Comparison of ENCODE assay signal across 8 cellular contexts in the genomic region with DNA sequence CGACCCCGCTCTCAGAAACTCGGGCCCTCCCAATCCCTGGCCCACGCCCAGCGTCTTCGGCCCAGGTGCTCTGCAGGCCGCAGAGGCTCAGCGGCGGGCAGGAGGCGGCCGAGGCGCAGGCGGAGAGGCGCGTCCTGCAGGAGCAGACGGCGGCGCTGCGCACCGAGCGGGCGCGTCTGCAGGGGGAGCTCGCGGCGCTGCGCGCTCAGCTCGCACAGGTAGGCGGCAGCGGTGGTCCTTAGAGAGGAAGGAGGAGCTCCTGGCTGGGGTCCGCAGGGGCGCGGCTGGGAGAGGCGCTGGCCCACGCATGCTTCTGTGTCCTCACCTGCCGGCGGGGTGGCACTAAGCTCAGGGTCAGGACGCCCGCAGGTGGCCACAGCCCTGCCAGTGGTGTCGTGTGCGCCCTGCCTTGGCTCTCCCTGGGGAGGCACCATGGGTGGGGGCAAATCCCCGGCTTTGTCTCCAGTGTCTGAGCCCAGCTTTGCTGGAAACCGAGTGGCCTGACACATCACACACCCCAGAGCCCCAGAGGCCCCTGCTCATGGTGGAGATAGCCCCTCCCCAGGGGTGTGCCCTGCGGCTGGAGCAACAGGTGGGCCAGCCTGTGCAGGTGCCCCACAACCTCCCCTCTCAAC. TPM values are rescaled to one million over a fixed set of nuclear protein-coding genes. Genes with fewer than 3 reads are reported as not detected.
DNase-seq lines count a peak whose midpoint lies in the region; ATAC-seq and TF ChIP-seq lines count a peak whose summit lies in the region.

No MANE protein-coding gene starts in this region.

- peak; percentile 43 to 76 for ATAC-seq in activated CD4-positive, CD25-positive, alpha-beta regulatory T cell treated with anti-CD3 and anti-CD28 coated beads, Interleukin-2, amount 50 U/mL, for 24 hours
- ATAC-seq in body of pancreas (peak; percentile 72), left lobe of liver (peak; percentile 49), GM21526 (IDR thresholded peaks at IDR 0.05; ENCODE audit: low FRiP score, unreplicated experiment) (no peak)

- WGBS in body of pancreas, 2 donors, result 8% methylated on average over 45 of the region's 45 CpGs; no CpG with 5 or more reads in 1 of the 2 donors

- H3K27me3 Mint-ChIP-seq in type B pancreatic cell, result peaks cover 13% of the 10 kb centered on the region

- TF ChIP-seq POLR2A in body of pancreas (IDR thresholded peaks at IDR 0.05), result no peak

- no peak overlapping the region for H3K27ac ChIP-seq in body of pancreas

- H3K9me3 ChIP-seq in body of pancreas, result no peaks in the 10 kb centered on the region

- H3K4me1 Mint-ChIP-seq in type B pancreatic cell (ENCODE audit: unreplicated experiment), result peaks cover 4% of the 10 kb centered on the region

- H3K27me3 ChIP-seq in body of pancreas, result no peaks in the 10 kb centered on the region

- H3K4me3 Mint-ChIP-seq in type B pancreatic cell, result no peak overlapping the region

- DNase-seq in activated CD4-positive, CD25-positive, alpha-beta regulatory T cell (lab: John Stamatoyannopoulos, UW), result no peak
- DNase-seq in NOMO-1 treated with dmso at 0.1 percent for 144 hours (lab: John Stamatoyannopoulos, UW; ENCODE audit: unreplicated experiment), result peak; percentile 31
- DNase-seq in body of pancreas, result peak; percentile 38 to 60 (median 48)
- peak; percentile 64 for DNase-seq in left lobe of liver (ENCODE audit: low spot score)
- DNase-seq in type B pancreatic cell (ENCODE audit: extremely low spot score, unreplicated experiment), result no peak
- DNase-seq in GF-D8 (lab: John Stamatoyannopoulos, UW), result no peak

- peak; percentile 39 to 70 (median 49) for TF ChIP-seq CTCF in body of pancreas (IDR thresholded peaks at IDR 0.05)
- TF ChIP-seq CTCF in type B pancreatic cell (conservative IDR thresholded peaks at IDR 0.05), result peak; percentile 70

- peaks cover 29% of the 10 kb centered on the region for H3K4me1 ChIP-seq in body of pancreas

- no peak overlapping the region for H3K4me3 ChIP-seq in body of pancreas

- H3K27ac Mint-ChIP-seq in type B pancreatic cell, result no peak overlapping the region

- H3K9me3 Mint-ChIP-seq in type B pancreatic cell, result no peaks in the 10 kb centered on the region

- no peaks in the 10 kb centered on the region for H3K36me3 Mint-ChIP-seq in type B pancreatic cell

- no peaks in the 10 kb centered on the region for H3K36me3 ChIP-seq in body of pancreas (replicated peaks in 1 of 2; ENCODE audit: insufficient read depth in 1 of 2, low read depth in 2 of 2)

- intact Hi-C loops in body of pancreas (cut with DNase I), result no loop called here

RNA-seq across cellular contexts. Expression of a gene that starts 14.9 kb away (rescaled TPM):
- total RNA-seq in body of pancreas (10 to 100 TPM; 13.5 to 33.0 TPM), left lobe of liver (34.9 TPM), type B pancreatic cell (ENCODE audit: low replicate concordance) (9.7 and 140 TPM in 2 replicates)

Comparison
In these comparisons a context has a peak if more than half of its experiments do, and no peak if none do; other contexts are left out.
1. DNase-seq: peak in NOMO-1 treated with dmso at 0.1 percent for 144 hours (single experiment), body of pancreas (4 of 4) and left lobe of liver (single experiment); none in activated CD4-positive, CD25-positive, alpha-beta regulatory T cell (0 of 4), type B pancreatic cell (single experiment) and GF-D8 (single experiment).